Comparison of ENCODE assay signal across 10 cellular contexts in the genomic region with DNA sequence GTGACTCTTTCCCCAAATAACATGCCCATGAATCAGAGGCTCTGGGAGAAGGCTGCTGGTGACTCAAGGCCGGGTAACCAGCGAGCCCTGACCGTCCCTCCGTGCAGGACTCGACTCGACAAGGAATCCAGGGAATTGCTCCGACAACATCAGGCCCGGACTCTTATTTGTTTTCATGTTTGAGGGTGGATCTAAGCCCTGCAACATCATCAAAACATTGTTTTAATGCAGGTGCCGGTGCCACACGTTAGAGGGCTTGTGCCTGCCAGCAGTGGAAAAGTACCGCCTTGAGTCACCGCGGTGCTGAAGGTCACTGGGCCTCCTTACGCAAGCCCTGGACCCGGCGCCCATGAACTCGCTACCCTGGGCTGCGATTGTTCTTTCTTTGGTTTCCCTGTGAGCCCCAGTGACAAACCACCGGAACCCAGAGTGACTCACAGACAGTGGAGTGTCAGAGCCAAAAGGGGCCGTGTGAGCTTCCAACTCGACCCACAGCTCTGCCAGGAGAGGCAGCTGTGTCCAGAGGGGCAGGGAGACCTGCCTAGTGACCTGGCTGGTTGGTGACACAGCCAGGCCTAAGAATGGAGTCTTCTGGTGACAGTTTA.
DNase-seq lines count a peak whose midpoint lies in the region; ATAC-seq and TF ChIP-seq lines count a peak whose summit lies in the region.
"Had no signal": no experiment of that assay in that cellular context is flagged by ENCODE, and none has a peak within 500 bp of the region (broad histone marks: within the 10 kb centered on the region; RNA-seq: fewer than 3 reads in every experiment).

No MANE protein-coding gene starts in this region.

- TF ChIP-seq POLR2A in prostate gland (IDR thresholded peaks at IDR 0.05) = no peak

- no peaks in the 10 kb centered on the region for H3K36me3 ChIP-seq in prostate gland

- intact Hi-C loops in prostate gland (cut with DNase I) = no loop called here

- no peaks in the 10 kb centered on the region for H3K9me3 ChIP-seq in prostate gland

- DNase-seq in HS-5 (ENCODE audit: low read depth) (peak; percentile 77), RKO (ENCODE audit: low spot score) (peak; percentile 98), prostate gland (ENCODE audit: low spot score) (peak; percentile 60), OCI-M2 (lab: John Stamatoyannopoulos, UW; ENCODE audit: unreplicated experiment) (no peak), cerebellar nuclear complex (lab: John Stamatoyannopoulos, UW) (no peak), activated gamma-delta T cell treated with Interleukin-2 at 50 U/mL for 16 hours (no peak)
- DNase-seq: activated naive CD8-positive, alpha-beta T cell treated with anti-CD3 and anti-CD28 coated beads, Interleukin-2, amount 10 ng/mL, durations not matched to agents 7 days and 5 days; NCI-H1436 treated with DMSO at 0.1 percent for 48 hours had no signal

- peak overlapping the region in 1 of 2 donors; percentile 4 for H3K27ac ChIP-seq in prostate gland

- peak; percentile 94 for ATAC-seq in esophagus mucosa
- no peak for ATAC-seq in GM19324 (IDR thresholded peaks at IDR 0.05; ENCODE audit: low FRiP score, unreplicated experiment)

- H3K27me3 ChIP-seq in prostate gland (replicated peaks; ENCODE audit: insufficient read depth) = no peaks in the 10 kb centered on the region

- no peak overlapping the region for H3K4me3 ChIP-seq in prostate gland

- 62% methylated on average over 21 of the region's 21 CpGs for WGBS in prostate gland

- no peak for TF ChIP-seq CTCF in prostate gland (IDR thresholded peaks at IDR 0.05)

- no peaks in the 10 kb centered on the region for H3K4me1 ChIP-seq in prostate gland (replicated peaks)

Comparison
In these comparisons a context has a peak if more than half of its experiments do, and no peak if none do; other contexts are left out.
1. DNase-seq: peak in HS-5 (single experiment), RKO (single experiment) and prostate gland (single experiment); none in OCI-M2 (single experiment), cerebellar nuclear complex (0 of 2) and activated gamma-delta T cell treated with Interleukin-2 at 50 U/mL for 16 hours (single experiment).